1 cellular context compared by ENCODE assay signal in genomic region chr11:131889760-131890620, GRCh38.
TF ChIP-seq lines count a peak whose summit lies in the region.

No MANE protein-coding gene starts in this region.

TF ChIP-seq in GM23338, 12 proteins besides CTCF, POLR2A, EP300 and RAD21 (continued from another document):
- TF ChIP-seq, protein P1, sequence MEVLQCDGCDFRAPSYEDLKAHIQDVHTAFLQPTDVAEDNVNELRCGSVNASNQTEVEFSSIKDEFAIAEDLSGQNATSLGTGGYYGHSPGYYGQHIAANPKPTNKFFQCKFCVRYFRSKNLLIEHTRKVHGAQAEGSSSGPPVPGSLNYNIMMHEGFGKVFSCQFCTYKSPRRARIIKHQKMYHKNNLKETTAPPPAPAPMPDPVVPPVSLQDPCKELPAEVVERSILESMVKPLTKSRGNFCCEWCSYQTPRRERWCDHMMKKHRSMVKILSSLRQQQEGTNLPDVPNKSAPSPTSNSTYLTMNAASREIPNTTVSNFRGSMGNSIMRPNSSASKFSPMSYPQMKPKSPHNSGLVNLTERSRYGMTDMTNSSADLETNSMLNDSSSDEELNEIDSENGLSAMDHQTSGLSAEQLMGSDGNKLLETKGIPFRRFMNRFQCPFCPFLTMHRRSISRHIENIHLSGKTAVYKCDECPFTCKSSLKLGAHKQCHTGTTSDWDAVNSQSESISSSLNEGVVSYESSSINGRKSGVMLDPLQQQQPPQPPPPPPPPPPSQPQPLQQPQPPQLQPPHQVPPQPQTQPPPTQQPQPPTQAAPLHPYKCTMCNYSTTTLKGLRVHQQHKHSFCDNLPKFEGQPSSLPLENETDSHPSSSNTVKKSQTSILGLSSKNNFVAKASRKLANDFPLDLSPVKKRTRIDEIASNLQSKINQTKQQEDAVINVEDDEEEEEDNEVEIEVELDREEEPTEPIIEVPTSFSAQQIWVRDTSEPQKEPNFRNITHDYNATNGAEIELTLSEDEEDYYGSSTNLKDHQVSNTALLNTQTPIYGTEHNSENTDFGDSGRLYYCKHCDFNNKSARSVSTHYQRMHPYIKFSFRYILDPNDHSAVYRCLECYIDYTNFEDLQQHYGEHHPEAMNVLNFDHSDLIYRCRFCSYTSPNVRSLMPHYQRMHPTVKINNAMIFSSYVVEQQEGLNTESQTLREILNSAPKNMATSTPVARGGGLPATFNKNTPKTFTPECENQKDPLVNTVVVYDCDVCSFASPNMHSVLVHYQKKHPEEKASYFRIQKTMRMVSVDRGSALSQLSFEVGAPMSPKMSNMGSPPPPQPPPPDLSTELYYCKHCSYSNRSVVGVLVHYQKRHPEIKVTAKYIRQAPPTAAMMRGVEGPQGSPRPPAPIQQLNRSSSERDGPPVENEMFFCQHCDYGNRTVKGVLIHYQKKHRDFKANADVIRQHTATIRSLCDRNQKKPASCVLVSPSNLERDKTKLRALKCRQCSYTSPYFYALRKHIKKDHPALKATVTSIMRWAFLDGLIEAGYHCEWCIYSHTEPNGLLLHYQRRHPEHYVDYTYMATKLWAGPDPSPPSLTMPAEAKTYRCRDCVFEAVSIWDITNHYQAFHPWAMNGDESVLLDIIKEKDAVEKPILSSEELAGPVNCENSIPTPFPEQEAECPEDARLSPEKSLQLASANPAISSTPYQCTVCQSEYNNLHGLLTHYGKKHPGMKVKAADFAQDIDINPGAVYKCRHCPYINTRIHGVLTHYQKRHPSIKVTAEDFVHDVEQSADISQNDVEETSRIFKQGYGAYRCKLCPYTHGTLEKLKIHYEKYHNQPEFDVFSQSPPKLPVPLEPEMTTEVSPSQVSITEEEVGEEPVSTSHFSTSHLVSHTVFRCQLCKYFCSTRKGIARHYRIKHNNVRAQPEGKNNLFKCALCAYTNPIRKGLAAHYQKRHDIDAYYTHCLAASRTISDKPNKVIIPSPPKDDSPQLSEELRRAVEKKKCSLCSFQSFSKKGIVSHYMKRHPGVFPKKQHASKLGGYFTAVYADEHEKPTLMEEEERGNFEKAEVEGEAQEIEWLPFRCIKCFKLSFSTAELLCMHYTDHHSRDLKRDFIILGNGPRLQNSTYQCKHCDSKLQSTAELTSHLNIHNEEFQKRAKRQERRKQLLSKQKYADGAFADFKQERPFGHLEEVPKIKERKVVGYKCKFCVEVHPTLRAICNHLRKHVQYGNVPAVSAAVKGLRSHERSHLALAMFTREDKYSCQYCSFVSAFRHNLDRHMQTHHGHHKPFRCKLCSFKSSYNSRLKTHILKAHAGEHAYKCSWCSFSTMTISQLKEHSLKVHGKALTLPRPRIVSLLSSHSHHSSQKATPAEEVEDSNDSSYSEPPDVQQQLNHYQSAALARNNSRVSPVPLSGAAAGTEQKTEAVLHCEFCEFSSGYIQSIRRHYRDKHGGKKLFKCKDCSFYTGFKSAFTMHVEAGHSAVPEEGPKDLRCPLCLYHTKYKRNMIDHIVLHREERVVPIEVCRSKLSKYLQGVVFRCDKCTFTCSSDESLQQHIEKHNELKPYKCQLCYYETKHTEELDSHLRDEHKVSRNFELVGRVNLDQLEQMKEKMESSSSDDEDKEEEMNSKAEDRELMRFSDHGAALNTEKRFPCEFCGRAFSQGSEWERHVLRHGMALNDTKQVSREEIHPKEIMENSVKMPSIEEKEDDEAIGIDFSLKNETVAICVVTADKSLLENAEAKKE (CRISPR knock-in tag; IDR thresholded peaks at IDR 0.05), result no peak
- TF ChIP-seq CREB1 (CRISPR knock-in tag; IDR thresholded peaks at IDR 0.05; ENCODE audit: low read depth), result no peak
- no peak for TF ChIP-seq POLR2AphosphoS5 (IDR thresholded peaks at IDR 0.05; ENCODE audit: low read depth)
